17 cellular contexts compared by ENCODE assay signal in the genomic region with DNA sequence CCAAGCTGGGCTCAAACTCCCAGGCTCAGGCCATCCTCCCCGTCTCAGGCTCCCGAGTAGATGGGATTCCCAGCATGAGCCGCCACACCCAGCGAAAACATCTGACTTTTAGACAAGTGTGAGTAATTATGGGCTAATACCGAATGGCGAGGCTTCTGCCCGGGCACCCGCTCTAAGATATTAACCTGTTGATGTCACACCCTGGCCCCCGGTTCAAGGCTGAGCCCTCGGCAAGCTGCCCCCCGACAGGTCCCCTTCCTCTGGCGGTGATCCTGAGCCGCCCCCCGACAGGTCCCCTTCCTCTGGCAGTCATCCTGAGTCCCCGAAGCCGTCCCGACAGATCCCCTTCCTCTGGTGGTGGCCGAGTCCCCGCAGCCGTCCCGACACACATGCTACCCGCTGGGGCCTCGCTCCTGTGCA. TPM values are rescaled to one million over a fixed set of nuclear protein-coding genes. Genes with fewer than 3 reads are reported as not detected.
DNase-seq lines count a peak whose midpoint lies in the region; ATAC-seq, FAIRE-seq and TF ChIP-seq lines count a peak whose summit lies in the region.
"Had no signal": no experiment of that assay in that cellular context is flagged by ENCODE, and none has a peak within 500 bp of the region (broad histone marks: within the 10 kb centered on the region; RNA-seq: fewer than 3 reads in every experiment).

No MANE protein-coding gene starts in this region.

- FAIRE-seq in GM12878 (lab: Jason Lieb, UNC) = no peak

- H3K4me2 ChIP-seq in GM12878 (ENCODE audit: control insufficient read depth, insufficient read depth) = no peak overlapping the region

- H3K9ac ChIP-seq in GM12878 (ENCODE audit: control insufficient read depth, insufficient read depth, low read length) = no peak overlapping the region

- TF ChIP-seq EP300 in GM12878 (IDR thresholded peaks at IDR 0.05; ENCODE audit: borderline replicate concordance in 1 of 2, control insufficient read depth in 1 of 2, low read depth in 2 of 2, low read length in 2 of 2) = no peak

- TF ChIP-seq CTCF in GM12878 (IDR thresholded peaks at IDR 0.05 in 2 of 3, conservative IDR thresholded peaks at IDR 0.05 in 1 of 3; ENCODE audit: control insufficient read depth in 2 of 3, extremely low read depth in 1 of 3, insufficient read depth in 1 of 3, low read depth in 3 of 3, low read length in 3 of 3) (no peak), neural crest cell (conservative IDR thresholded peaks at IDR 0.05) (no peak)

- no peak overlapping the region for H3K4me3 ChIP-seq in GM12878
- H3K4me3 ChIP-seq: esophagus muscularis mucosa had no signal

- WGBS in GM12878 (ENCODE audit: insufficient coverage, insufficient replicate concordance, low lambda C conversion rate, missing lambda C conversion rate) = 83% methylated on average over 23 of the region's 23 CpGs

- no peak overlapping the region for H3K27ac ChIP-seq in GM12878 (ENCODE audit: control insufficient read depth, insufficient read depth)
- H3K27ac ChIP-seq: esophagus muscularis mucosa had no signal

- H3K4me1 ChIP-seq in GM12878 (ENCODE audit: control insufficient read depth, insufficient read depth, low read length) = no peaks in the 10 kb centered on the region; the same call in 1 of the 2 replicates

- peaks cover 10% of the 10 kb centered on the region for H3K79me2 ChIP-seq in GM12878 (ENCODE audit: control insufficient read depth, insufficient read depth, low read length)

- RAD21 ChIA-PET in GM12878 (lab: Charles Lee; ENCODE audit: unreplicated experiment) = no interaction called here

- no peaks in the 10 kb centered on the region for H3K27me3 ChIP-seq in GM12878 (replicated peaks in 1 of 2; ENCODE audit: control insufficient read depth in 2 of 2, insufficient read depth in 2 of 2, low read length in 1 of 2)

- H3K36me3 Mint-ChIP-seq in neural crest cell (ENCODE audit: low read depth) = no peaks in the 10 kb centered on the region

- in situ Hi-C loops in GM12878 (cut with MboI) = no loop called here

- CTCF ChIA-PET in GM12878 (lab: Yijun Ruan, JAX) = no interaction called here

- TF ChIP-seq POLR2A in GM12878 (IDR thresholded peaks at IDR 0.05; ENCODE audit: low read depth, low read length) = no peak

- peak overlapping the region; percentile 27 for H3K27ac Mint-ChIP-seq in neural crest cell (ENCODE audit: unreplicated experiment)

- SMC1A ChIA-PET in GM12878 (lab: Charles Lee; ENCODE audit: uncharacterized antibody, unreplicated experiment) = no interaction called here

- no peaks in the 10 kb centered on the region for H3K27me3 Mint-ChIP-seq in neural crest cell (ENCODE audit: low read depth)
- H3K27me3 Mint-ChIP-seq: central memory CD8-positive, alpha-beta T cell; stimulated activated naive CD8-positive, alpha-beta T cell treated with anti-CD3 and anti-CD28 coated beads, Interleukin-15, amount 100 ng/mL, for 72 hours had no signal

- H3K36me3 ChIP-seq in GM12878 (ENCODE audit: control insufficient read depth in 2 of 2, insufficient read depth in 2 of 2, low read length in 1 of 2) = peaks cover 4 to 8% of the 10 kb centered on the region in 2 experiments; a peak in 3 of 4 replicates

- intact Hi-C loops in GM12878 (cut with micrococcal nuclease; ENCODE audit: unreplicated experiment) = loop anchor here (5.0 kb wide), 1 partner anchor 62 kb away; a partner anchor contains a TSS

- POLR2A ChIA-PET in GM12878 (lab: Charles Lee) = no interaction called here

- no peak for ATAC-seq in GM12878
- ATAC-seq: stimulated activated naive CD8-positive, alpha-beta T cell treated with anti-CD3 and anti-CD28 coated beads, Interleukin-15, amount 100 ng/mL, for 72 hours had no signal

- BruUV-seq in GM12878 (replicated peaks; lab: Mats Ljungman, UMichigan) = no TSS peak

- no peak overlapping the region for H2AFZ ChIP-seq in GM12878 (ENCODE audit: control insufficient read depth, low read depth, low read length)

- DNase-seq in ELR (ENCODE audit: low read depth) (peak; percentile 44), GM12878 (ENCODE audit: low read depth, low spot score) (no peak), neural crest cell (ENCODE audit: low read depth, low spot score) (no peak), SKM-1 (lab: John Stamatoyannopoulos, UW; ENCODE audit: unreplicated experiment) (no peak), iPS-NIHi11 (ENCODE audit: low spot score) (no peak)
- DNase-seq in stimulated activated CD4-positive, alpha-beta T cell treated with anti-CD3 and anti-CD28 coated beads, Interleukin-2, amount 100 ng/mL, for 48 hours = no peak
- DNase-seq: activated naive CD4-positive, alpha-beta T cell treated with anti-CD3 and anti-CD28 coated beads, Interleukin-2, amount 50 U/mL, for 16 hours; C1 segment of cervical spinal cord; NCI-H1417 treated with DMSO at 0.1 percent for 48 hours; NCI-H748 treated with DMSO at 0.1 percent for 48 hours; Right ventricle myocardium superior; stimulated activated CD4-positive, alpha-beta T cell treated with anti-CD3 and anti-CD28 coated beads, Interleukin-4, amount 100 ng/mL, for 4 hours; stimulated activated naive CD8-positive, alpha-beta T cell treated with anti-CD3 and anti-CD28 coated beads, Interleukin-15, amount 100 ng/mL, for 72 hours had no signal

- no peaks in the 10 kb centered on the region for H4K20me1 ChIP-seq in GM12878 (ENCODE audit: control insufficient read depth, insufficient read depth)

- H3K4me1 Mint-ChIP-seq in neural crest cell = peaks cover 24% of the 10 kb centered on the region

- H3K9me3 ChIP-seq in GM12878 (replicated peaks; ENCODE audit: control insufficient read depth, insufficient read depth, low read length) = no peaks in the 10 kb centered on the region
- H3K9me3 ChIP-seq: esophagus muscularis mucosa had no signal

- TF ChIP-seq RAD21 in GM12878 (IDR thresholded peaks at IDR 0.05; ENCODE audit: insufficient read depth, low read depth, low read length) = no peak

- H3K9me3 Mint-ChIP-seq in neural crest cell = no peaks in the 10 kb centered on the region
- H3K9me3 Mint-ChIP-seq: central memory CD8-positive, alpha-beta T cell; stimulated activated naive CD8-positive, alpha-beta T cell treated with anti-CD3 and anti-CD28 coated beads, Interleukin-15, amount 100 ng/mL, for 72 hours had no signal

- peak overlapping the region; percentile 44 for H3K4me3 Mint-ChIP-seq in neural crest cell
- H3K4me3 Mint-ChIP-seq: central memory CD8-positive, alpha-beta T cell; stimulated activated naive CD8-positive, alpha-beta T cell treated with anti-CD3 and anti-CD28 coated beads, Interleukin-15, amount 100 ng/mL, for 72 hours had no signal

RNA-seq across cellular contexts. Expression of a gene that starts 5.2 kb away (rescaled TPM):
- 10.9 and 12.5 TPM in 2 replicates for total RNA-seq in GM12878 (2013; cell fraction: nucleolus; rRNA removed)
- total RNA-seq in GM12878 (2014; rRNA removed) (64.9 and 68.7 TPM in 2 replicates), GM12878 (2014; rRNA removed; fragmentation: Illumina TruSeq; extraction: Trizol) (46.7 and 52.4 TPM in 2 replicates), GM12878 (2021) (49.7 and 50.3 TPM in 2 replicates), neural crest cell (50.6 and 57.8 TPM in 2 replicates)
- polyA plus RNA-seq in GM12878 (2011; ENCODE audit: low read depth) = 22.7 TPM
- polyA plus RNA-seq in GM12878 (2011; rRNA removed) (49.5 and 74.5 TPM in 2 replicates), GM12878 (2014; fragmentation: Illumina TruSeq; extraction: Trizol) (11.5 and 33.9 TPM in 2 replicates), GM12878 (2014; fragmentation: Nextera tagmentation; extraction: Ambion mirVana) (10 to 100 TPM; 23.9 to 40.5 TPM), GM12878 (2014; rRNA removed) (90.4 and 92.0 TPM in 2 replicates), GM12878 (2016; fragmentation: Nextera tagmentation; extraction: Ambion mirVana) (100 to 1,000 TPM; 109 to 115 TPM)
- 95.7 and 148 TPM in 2 replicates for polyA plus RNA-seq in GM12878 (2011; cell fraction: cytosol; rRNA removed)
- 108 and 119 TPM in 2 replicates for polyA plus RNA-seq in GM12878 (2011; cell fraction: nucleus; rRNA removed)
- 30.9 and 37.1 TPM in 2 replicates for polyA plus RNA-seq in GM12878 (2012)
- 20.5 and 33.2 TPM in 2 replicates for polyA minus RNA-seq in GM12878 (2011; rRNA and poly(A)+ RNA removed)
- 8.6 and 10.7 TPM in 2 replicates for polyA minus RNA-seq in GM12878 (2011; cell fraction: cytosol; rRNA and poly(A)+ RNA removed)
- polyA minus RNA-seq in GM12878 (2011; cell fraction: nucleus; rRNA and poly(A)+ RNA removed) = 6.3 and 10.5 TPM in 2 replicates

RNA-seq across cellular contexts. Expression of a gene that starts 8.6 kb away (rescaled TPM):
- total RNA-seq in GM12878 (2013; cell fraction: nucleolus; rRNA removed) = not detected in 2 replicates
- total RNA-seq in GM12878 (2014; rRNA removed) (not detected in 2 replicates), GM12878 (2014; rRNA removed; fragmentation: Illumina TruSeq; extraction: Trizol) (not detected in 2 replicates), GM12878 (2021) (0.15 TPM in 1 of 2 replicates, not detected in the other), neural crest cell (not detected in 2 replicates)
- polyA plus RNA-seq in GM12878 (2011; ENCODE audit: low read depth) = not detected
- polyA plus RNA-seq in GM12878 (2011; rRNA removed) (not detected in 2 replicates), GM12878 (2014; fragmentation: Illumina TruSeq; extraction: Trizol) (not detected in 2 replicates), GM12878 (2014; fragmentation: Nextera tagmentation; extraction: Ambion mirVana) (under 1 TPM in 1 of 2 experiments, not detected in 1; 0.04 TPM), GM12878 (2014; rRNA removed) (not detected in 2 replicates), GM12878 (2016; fragmentation: Nextera tagmentation; extraction: Ambion mirVana) (not detected)
- not detected in 2 replicates for polyA plus RNA-seq in GM12878 (2011; cell fraction: cytosol; rRNA removed)
- polyA plus RNA-seq in GM12878 (2011; cell fraction: nucleus; rRNA removed) = not detected in 2 replicates
- 0.07 and 0.09 TPM in 2 replicates for polyA plus RNA-seq in GM12878 (2012)
- polyA minus RNA-seq in GM12878 (2011; rRNA and poly(A)+ RNA removed) = not detected in 2 replicates
- 0.53 and 1.9 TPM in 2 replicates for polyA minus RNA-seq in GM12878 (2011; cell fraction: cytosol; rRNA and poly(A)+ RNA removed)
- 0.12 TPM in 1 of 2 replicates, not detected in the other for polyA minus RNA-seq in GM12878 (2011; cell fraction: nucleus; rRNA and poly(A)+ RNA removed)
- total RNA-seq: activated CD8-positive, alpha-beta memory T cell treated with anti-CD3 and anti-CD28 coated beads for 36 hours; pulmonary artery endothelial cell had no signal

RNA-seq across cellular contexts. Expression of a gene that starts 34.1 kb away (rescaled TPM):
- total RNA-seq in GM12878 (2013; cell fraction: nucleolus; rRNA removed) = 15.1 and 16.9 TPM in 2 replicates
- 11.0 and 13.8 TPM in 2 replicates for total RNA-seq in GM12878 (2014; rRNA removed)
- total RNA-seq in GM12878 (2014; rRNA removed; fragmentation: Illumina TruSeq; extraction: Trizol) = 3.3 and 4.0 TPM in 2 replicates
- total RNA-seq in GM12878 (2021) = 24.3 and 24.5 TPM in 2 replicates
- polyA plus RNA-seq in GM12878 (2011; ENCODE audit: low read depth) = 3.0 TPM
- 2.2 and 3.5 TPM in 2 replicates for polyA plus RNA-seq in GM12878 (2011; rRNA removed)
- polyA plus RNA-seq in GM12878 (2011; cell fraction: cytosol; rRNA removed) = 4.0 and 5.5 TPM in 2 replicates
- polyA plus RNA-seq in GM12878 (2011; cell fraction: nucleus; rRNA removed) = 27.4 and 48.1 TPM in 2 replicates
- polyA plus RNA-seq in GM12878 (2012) = 10.2 and 16.3 TPM in 2 replicates
- 0.82 and 3.0 TPM in 2 replicates for polyA plus RNA-seq in GM12878 (2014; fragmentation: Illumina TruSeq; extraction: Trizol)
- polyA plus RNA-seq in GM12878 (2014; fragmentation: Nextera tagmentation; extraction: Ambion mirVana) = under 1 TPM; 0.10 to 0.26 TPM
- polyA plus RNA-seq in GM12878 (2014; rRNA removed) = 11.9 and 17.0 TPM in 2 replicates
- polyA plus RNA-seq in GM12878 (2016; fragmentation: Nextera tagmentation; extraction: Ambion mirVana) = 1 to 10 TPM; 1.3 to 1.4 TPM
- polyA minus RNA-seq in GM12878 (2011; rRNA and poly(A)+ RNA removed) = 1.8 and 5.4 TPM in 2 replicates
- polyA minus RNA-seq in GM12878 (2011; cell fraction: cytosol; rRNA and poly(A)+ RNA removed) = 4.8 and 6.5 TPM in 2 replicates
- 3.6 and 8.4 TPM in 2 replicates for polyA minus RNA-seq in GM12878 (2011; cell fraction: nucleus; rRNA and poly(A)+ RNA removed)
- 2.5 and 2.9 TPM in 2 replicates for total RNA-seq in neural crest cell
